Comparison of ENCODE assay signal across 8 cellular contexts in genomic region chr10:117175901-117176534, GRCh38. TPM values are rescaled to one million over a fixed set of nuclear protein-coding genes. Genes with fewer than 3 reads are reported as not detected.
DNase-seq lines count a peak whose midpoint lies in the region; ATAC-seq and TF ChIP-seq lines count a peak whose summit lies in the region.

No MANE protein-coding gene starts in this region.

- H2BK15ac ChIP-seq in IMR-90 (ENCODE audit: low read depth, low read length) = no peak overlapping the region

- H4K91ac ChIP-seq in IMR-90 (ENCODE audit: insufficient read depth, low read depth, low read length) = no peak overlapping the region

- no peak overlapping the region for H2BK20ac ChIP-seq in IMR-90 (ENCODE audit: low read depth, low read length)

- POLR2A ChIA-PET in IMR-90 (lab: Charles Lee; ENCODE audit: unreplicated experiment) = no interaction called here

- no peak overlapping the region for H3K18ac ChIP-seq in IMR-90 (ENCODE audit: low read depth, low read length)

- peak; percentile 88 for TF ChIP-seq CTCF in IMR-90 (conservative IDR thresholded peaks at IDR 0.05; ENCODE audit: low read depth, low read length)
- TF ChIP-seq CTCF in cardiac muscle cell (IDR thresholded peaks at IDR 0.05; ENCODE audit: low read depth, low read length) = peak; percentile 85
- peak; percentile 76 for TF ChIP-seq CTCF in upper lobe of right lung (IDR thresholded peaks at IDR 0.05)

- H3K9ac ChIP-seq in IMR-90 (ENCODE audit: low read depth, low read length) = no peak overlapping the region

- ATAC-seq in GM21447 (IDR thresholded peaks at IDR 0.05; ENCODE audit: unreplicated experiment) = peak; percentile 61
- ATAC-seq in IMR-90 (ENCODE audit: low read depth) = peak; percentile 70
- peak; percentile 35 to 54 for ATAC-seq in activated naive CD4-positive, alpha-beta T cell treated with anti-CD3 and anti-CD28 coated beads, Interleukin-2, amount 50 U/mL, for 72 hours
- peak; percentile 81 for ATAC-seq in upper lobe of right lung

- peak overlapping the region; percentile 89 for H2AFZ ChIP-seq in IMR-90 (replicated peaks; ENCODE audit: low read length, poor library complexity)

- dilution Hi-C loops in IMR-90 (cut with HindIII; ENCODE audit: low sequenced_read_pairs, unreplicated experiment) = no loop called here

- H3K9me1 ChIP-seq in IMR-90 (ENCODE audit: insufficient read depth, low read length) = no peaks in the 10 kb centered on the region

- WGBS in IMR-90 (ENCODE audit: extremely low coverage in 2 of 2, insufficient read length in 1 of 2), 2 experiments = no CpG with 5 or more reads among the region's 12 CpGs

- H3K27me3 ChIP-seq in IMR-90 (ENCODE audit: control insufficient read depth, insufficient read depth, low read length) (peaks cover 12% of the 10 kb centered on the region), cardiac muscle cell (peaks cover 96% of the 10 kb centered on the region), upper lobe of right lung (peaks cover 48% of the 10 kb centered on the region)

- in situ Hi-C loops in IMR-90 (cut with MboI; ENCODE audit: low sequenced_read_pairs) = loop anchor here (5.0 kb wide), 1 partner anchor 504 kb away; no protein-coding TSS in a partner anchor

- peak overlapping the region; percentile 19 for H3K4me2 ChIP-seq in IMR-90 (ENCODE audit: low read depth, low read length)

- no peak overlapping the region for H2AK5ac ChIP-seq in IMR-90 (ENCODE audit: low read depth, low read length)

- H3K36me3 Mint-ChIP-seq in activated naive CD4-positive, alpha-beta T cell treated with anti-CD3 and anti-CD28 coated beads, Interleukin-2, amount 50 U/mL, for 72 hours = no peaks in the 10 kb centered on the region

- H3K27ac ChIP-seq in IMR-90 (ENCODE audit: insufficient read depth, low read length) = no peak overlapping the region
- H3K27ac ChIP-seq in cardiac muscle cell = no peak overlapping the region
- no peak overlapping the region for H3K27ac ChIP-seq in upper lobe of right lung

- no peaks in the 10 kb centered on the region for H3K9me3 Mint-ChIP-seq in activated naive CD4-positive, alpha-beta T cell treated with anti-CD3 and anti-CD28 coated beads, Interleukin-2, amount 50 U/mL, for 72 hours

- no peak overlapping the region for H4K8ac ChIP-seq in IMR-90 (ENCODE audit: low read depth in 2 of 2, low read length in 2 of 2)

- H3K9me3 ChIP-seq in IMR-90 (ENCODE audit: control insufficient read depth, insufficient read depth, low read length) (no peaks in the 10 kb centered on the region), cardiac muscle cell (ENCODE audit: low read depth) (no peaks in the 10 kb centered on the region), upper lobe of right lung (no peaks in the 10 kb centered on the region)

- no peaks in the 10 kb centered on the region for H3K79me1 ChIP-seq in IMR-90 (ENCODE audit: low read depth in 1 of 2, low read length in 2 of 2)

- H4K20me1 ChIP-seq in IMR-90 (ENCODE audit: insufficient read depth, low read length) = no peaks in the 10 kb centered on the region

- H3K23ac ChIP-seq in IMR-90 (ENCODE audit: low read depth, low read length) = no peak overlapping the region

- H3K36me3 ChIP-seq in IMR-90 (ENCODE audit: control insufficient read depth, insufficient read depth, low read length) (no peaks in the 10 kb centered on the region), cardiac muscle cell (no peaks in the 10 kb centered on the region), upper lobe of right lung (no peaks in the 10 kb centered on the region)

- H3K4me3 ChIP-seq in IMR-90 (ENCODE audit: insufficient read depth, low read depth, low read length) = no peak overlapping the region
- H3K4me3 ChIP-seq in cardiac muscle cell = peak overlapping the region; percentile 20
- H3K4me3 ChIP-seq in upper lobe of right lung = peak overlapping the region; percentile 47

- no TSS peak for BruUV-seq in IMR-90 (replicated peaks; lab: Mats Ljungman, UMichigan)

- no peak overlapping the region for H4K5ac ChIP-seq in IMR-90 (ENCODE audit: low read depth, low read length)

- H2BK5ac ChIP-seq in IMR-90 (ENCODE audit: low read depth, low read length, poor library complexity, severe bottlenecking) = no peak overlapping the region

- DNase-seq in DMS53 (lab: John Stamatoyannopoulos, UW) = peak; percentile 84
- peak; percentile 68 for DNase-seq in IMR-90
- peak; percentile 64 for DNase-seq in SK-N-DZ (ENCODE audit: low spot score)
- DNase-seq in activated naive CD4-positive, alpha-beta T cell treated with anti-CD3 and anti-CD28 coated beads, Interleukin-2, amount 50 U/mL, for 72 hours (ENCODE audit: low spot score in 2 of 2) = peak in 1 of 2 donors; percentile 77
- peak; percentile 75 to 84 for DNase-seq in cardiac muscle cell (ENCODE audit: low read depth in 1 of 2, low spot score in 1 of 2)
- peak; percentile 93 for DNase-seq in posterior vena cava (ENCODE audit: low spot score)
- DNase-seq in upper lobe of right lung = peak; percentile 80

- peak; percentile 87 for TF ChIP-seq RAD21 in IMR-90 (IDR thresholded peaks at IDR 0.05; ENCODE audit: low read length)

- H3K4me1 ChIP-seq in IMR-90 (ENCODE audit: control insufficient read depth, insufficient read depth, low read length) = no peaks in the 10 kb centered on the region
- H3K4me1 ChIP-seq in cardiac muscle cell (ENCODE audit: low read depth) = no peaks in the 10 kb centered on the region
- peaks cover 12% of the 10 kb centered on the region for H3K4me1 ChIP-seq in upper lobe of right lung

- H3K14ac ChIP-seq in IMR-90 (replicated peaks; ENCODE audit: low read depth, low read length) = no peak overlapping the region

- no peak overlapping the region for H2BK120ac ChIP-seq in IMR-90 (ENCODE audit: low read depth, low read length)

- no peak overlapping the region for H3K4ac ChIP-seq in IMR-90 (ENCODE audit: low read depth, low read length)

- no peak for TF ChIP-seq POLR2A in IMR-90 (IDR thresholded peaks at IDR 0.05; ENCODE audit: low read depth, low read length)

- intact Hi-C loops in IMR-90 (cut with micrococcal nuclease) = loop anchor here (1.0 to 2.0 kb wide), 4 partner anchors 339 to 731 kb away; no protein-coding TSS in a partner anchor
- intact Hi-C loops in posterior vena cava (cut with DNase I) = loop anchor here (2.0 to 10.0 kb wide), 2 partner anchors 379 to 491 kb away; no protein-coding TSS in a partner anchor
- intact Hi-C loops in upper lobe of right lung (cut with DNase I) = loop anchor here (10.0 kb wide), 1 partner anchor 381 kb away; no protein-coding TSS in a partner anchor

- CTCF ChIA-PET in IMR-90 (lab: Yijun Ruan, JAX) = interaction anchor here (0.5 to 1.2 kb wide), 5 partner anchors 384 to 539 kb away, joined by 3 to 4 read pairs (median 3); no protein-coding TSS in a partner anchor

- no peak overlapping the region for H3K56ac ChIP-seq in IMR-90 (ENCODE audit: extremely low read depth, insufficient read depth, low read length)

- H2AK9ac ChIP-seq in IMR-90 (replicated peaks; ENCODE audit: low read depth, low read length, poor library complexity) = no peak overlapping the region

- H3K27ac Mint-ChIP-seq in activated naive CD4-positive, alpha-beta T cell treated with anti-CD3 and anti-CD28 coated beads, Interleukin-2, amount 50 U/mL, for 72 hours = no peak overlapping the region

TF ChIP-seq in IMR-90, 13 proteins besides CTCF, POLR2A, EP300 and RAD21:
- TF ChIP-seq SMC3 (IDR thresholded peaks at IDR 0.05; ENCODE audit: low read depth, low read length) (peak; percentile 67), CEBPB (IDR thresholded peaks at IDR 0.05; ENCODE audit: low read depth, low read length) (peak; percentile 98), RFX5 (IDR thresholded peaks at IDR 0.05; ENCODE audit: low read depth, low read length) (no peak)

RNA-seq across cellular contexts. Expression of gene KCNK18, which starts 21.3 kb away (rescaled TPM):
- not detected in 2 replicates for total RNA-seq in IMR-90 (2012; rRNA removed)
- polyA plus RNA-seq in IMR-90 (2012; rRNA removed) = not detected in 2 replicates
- not detected in 2 replicates for polyA plus RNA-seq in IMR-90 (2012; cell fraction: cytosol; rRNA removed)
- polyA plus RNA-seq in IMR-90 (2012; cell fraction: nucleus; rRNA removed; ENCODE audit: low replicate concordance) = not detected in 2 replicates
- not detected in 2 replicates for polyA plus RNA-seq in SK-N-DZ (2014; cell fraction: cytosol; rRNA removed)
- not detected in 2 replicates for polyA plus RNA-seq in SK-N-DZ (2014; cell fraction: nucleus; rRNA removed)
- not detected for total RNA-seq in activated naive CD4-positive, alpha-beta T cell treated with anti-CD3 and anti-CD28 coated beads, Interleukin-2, amount 50 U/mL, for 72 hours
- not detected in 2 replicates for total RNA-seq in cardiac muscle cell
- polyA plus RNA-seq in cardiac muscle cell = not detected in 2 replicates
- total RNA-seq in posterior vena cava = not detected
- total RNA-seq in upper lobe of right lung = not detected

RNA-seq across cellular contexts. Expression of gene VAX1, which starts 37.9 kb away (rescaled TPM):
- total RNA-seq in IMR-90 (2012; rRNA removed) = not detected in 2 replicates
- not detected in 2 replicates for polyA plus RNA-seq in IMR-90 (2012; rRNA removed)
- not detected in 2 replicates for polyA plus RNA-seq in IMR-90 (2012; cell fraction: cytosol; rRNA removed)
- polyA plus RNA-seq in IMR-90 (2012; cell fraction: nucleus; rRNA removed; ENCODE audit: low replicate concordance) = not detected in 2 replicates
- polyA plus RNA-seq in SK-N-DZ (2014; cell fraction: cytosol; rRNA removed) = not detected in 2 replicates
- polyA plus RNA-seq in SK-N-DZ (2014; cell fraction: nucleus; rRNA removed) = not detected in 2 replicates
- total RNA-seq in activated naive CD4-positive, alpha-beta T cell treated with anti-CD3 and anti-CD28 coated beads, Interleukin-2, amount 50 U/mL, for 72 hours = not detected
- total RNA-seq in cardiac muscle cell = not detected in 2 replicates
- polyA plus RNA-seq in cardiac muscle cell = not detected in 2 replicates
- total RNA-seq in posterior vena cava = not detected
- total RNA-seq in upper lobe of right lung = not detected
